ENCODE assay signal across 15 cellular contexts in the genomic region with DNA sequence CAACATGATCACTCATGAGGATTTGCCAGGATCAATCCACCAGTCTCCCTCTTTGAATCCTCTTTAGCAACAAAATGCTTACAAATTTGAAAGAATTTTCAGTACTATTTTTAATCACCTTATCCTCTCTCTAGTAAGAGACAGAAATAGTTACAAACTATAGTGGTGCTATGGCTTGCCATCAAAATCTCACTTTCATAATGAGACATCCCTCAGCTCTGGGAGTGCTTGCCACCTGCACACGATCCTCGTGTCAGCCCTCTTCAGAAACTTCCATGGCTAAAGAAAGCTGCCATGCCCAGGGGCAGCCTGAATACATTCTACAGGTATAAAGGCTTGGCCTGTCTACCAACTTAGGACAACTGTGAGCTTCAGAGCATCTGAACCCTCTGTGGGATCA. TPM values are rescaled to one million over a fixed set of nuclear protein-coding genes. Genes with fewer than 3 reads are reported as not detected.
DNase-seq lines count a peak whose midpoint lies in the region; ATAC-seq and TF ChIP-seq lines count a peak whose summit lies in the region.
"Had no signal": no experiment of that assay in that cellular context is flagged by ENCODE, and none has a peak within 500 bp of the region (broad histone marks: within the 10 kb centered on the region; RNA-seq: fewer than 3 reads in every experiment).

No MANE protein-coding gene starts in this region.

- H3K4me3 Mint-ChIP-seq in neural progenitor cell, result no peak overlapping the region
- H3K4me3 Mint-ChIP-seq: activated CD8-positive, alpha-beta T cell treated with anti-CD3 and anti-CD28 coated beads, Interleukin-2, amount 10 ng/mL, durations not matched to agents 7 days and 5 days; activated naive CD8-positive, alpha-beta T cell treated with anti-CD3 and anti-CD28 coated beads, Interleukin-2, amount 10 ng/mL, durations not matched to agents 7 days and 5 days; memory B cell had no signal

- no peaks in the 10 kb centered on the region for H3K27me3 Mint-ChIP-seq in neural progenitor cell (ENCODE audit: insufficient read depth, low read depth)

- TF ChIP-seq CTCF in PC-3 (conservative IDR thresholded peaks at IDR 0.05; ENCODE audit: low read depth, low read length), result no peak
- TF ChIP-seq CTCF in neural progenitor cell (IDR thresholded peaks at IDR 0.05), result no peak

- no peak overlapping the region for H3K4me3 ChIP-seq in PC-3 (ENCODE audit: low read length)
- H3K4me3 ChIP-seq in neural progenitor cell, result no peak overlapping the region
- H3K4me3 ChIP-seq: esophagus squamous epithelium had no signal

- intact Hi-C loops in PC-3 (cut with micrococcal nuclease), result loop anchor here (10.0 kb wide), 1 partner anchor 385 kb away; no protein-coding TSS in a partner anchor

- H3K4me2 ChIP-seq in PC-3 (ENCODE audit: low read length), result no peak overlapping the region
- no peak overlapping the region for H3K4me2 ChIP-seq in neural progenitor cell

- BruUV-seq in PC-3 (replicated peaks; lab: Mats Ljungman, UMichigan), result no TSS peak

- H3F3A ChIP-seq in PC-3 (ENCODE audit: low read length, unreplicated experiment), result no peaks in the 10 kb centered on the region
- H3F3A ChIP-seq in neural progenitor cell (ENCODE audit: low read depth), result peaks cover 3% of the 10 kb centered on the region

- H3K9me3 ChIP-seq in PC-3 (ENCODE audit: low read length) (no peaks in the 10 kb centered on the region), neural progenitor cell (ENCODE audit: low read depth) (no peaks in the 10 kb centered on the region)

- DNase-seq in PC-3, result no peak
- DNase-seq in 8988T, result no peak
- DNase-seq in neural progenitor cell (ENCODE audit: low spot score), result no peak
- DNase-seq in NCI-H187 (lab: John Stamatoyannopoulos, UW), result no peak
- DNase-seq: activated CD8-positive, alpha-beta T cell treated with anti-CD3 and anti-CD28 coated beads, Interleukin-2, amount 10 ng/mL, durations not matched to agents 7 days and 5 days; activated naive CD8-positive, alpha-beta T cell treated with anti-CD3 and anti-CD28 coated beads, Interleukin-2, amount 10 ng/mL, durations not matched to agents 7 days and 5 days; esophagus squamous epithelium; NCI-H1048; posterior cingulate gyrus had no signal

- H3K9ac ChIP-seq in PC-3 (ENCODE audit: low read length), result no peak overlapping the region
- H3K9ac ChIP-seq in neural progenitor cell, result no peak overlapping the region

- H3K36me3 ChIP-seq in PC-3 (ENCODE audit: low read depth, low read length) (no peaks in the 10 kb centered on the region), neural progenitor cell (no peaks in the 10 kb centered on the region)
- H3K36me3 ChIP-seq: esophagus squamous epithelium had no signal

- POLR2A ChIA-PET in PC-3 (lab: Charles Lee; ENCODE audit: unreplicated experiment), result no interaction called here

- no peaks in the 10 kb centered on the region for H3K36me3 Mint-ChIP-seq in neural progenitor cell

- peaks cover 2% of the 10 kb centered on the region for H3K4me1 Mint-ChIP-seq in neural progenitor cell

- H2AFZ ChIP-seq in PC-3 (ENCODE audit: low read length) (no peak overlapping the region), neural progenitor cell (replicated peaks) (no peak overlapping the region)

- CTCF ChIA-PET in PC-3 (lab: Charles Lee), result no interaction called here

- H3K4me1 ChIP-seq in PC-3 (ENCODE audit: insufficient read depth, low read length) (peaks cover 6% of the 10 kb centered on the region), neural progenitor cell (no peaks in the 10 kb centered on the region)

- H3K9me2 ChIP-seq in PC-3 (replicated peaks; ENCODE audit: low read length), result no peaks in the 10 kb centered on the region

- H3K79me2 ChIP-seq in PC-3 (ENCODE audit: low read length) (peaks cover under 1% of the 10 kb centered on the region; the same call in 1 of the 2 replicates), neural progenitor cell (ENCODE audit: low read depth) (peaks cover 3% of the 10 kb centered on the region)

- H4K20me1 ChIP-seq in PC-3 (ENCODE audit: low read length) (no peaks in the 10 kb centered on the region), neural progenitor cell (ENCODE audit: low read depth) (no peaks in the 10 kb centered on the region)

- H3K27me3 ChIP-seq in PC-3 (ENCODE audit: low read length) (no peaks in the 10 kb centered on the region), neural progenitor cell (no peaks in the 10 kb centered on the region)
- H3K27me3 ChIP-seq: esophagus squamous epithelium had no signal

- H3K27ac ChIP-seq in PC-3 (ENCODE audit: low read length) (no peak overlapping the region), neural progenitor cell (no peak overlapping the region)
- H3K27ac ChIP-seq: C4-2B, esophagus squamous epithelium had no signal

- H3K27ac Mint-ChIP-seq in neural progenitor cell, result no peak overlapping the region
- H3K27ac Mint-ChIP-seq: activated CD8-positive, alpha-beta T cell treated with anti-CD3 and anti-CD28 coated beads, Interleukin-2, amount 10 ng/mL, durations not matched to agents 7 days and 5 days; activated naive CD8-positive, alpha-beta T cell treated with anti-CD3 and anti-CD28 coated beads, Interleukin-2, amount 10 ng/mL, durations not matched to agents 7 days and 5 days; memory B cell had no signal

- ATAC-seq in GM18508 (IDR thresholded peaks at IDR 0.05; ENCODE audit: insufficient read depth, unreplicated experiment) (peak; percentile 41), GM19351 (IDR thresholded peaks at IDR 0.05; ENCODE audit: unreplicated experiment) (peak; percentile 41), HG02678 (IDR thresholded peaks at IDR 0.05; ENCODE audit: unreplicated experiment) (peak; percentile 46), HG03432 (IDR thresholded peaks at IDR 0.05; ENCODE audit: unreplicated experiment) (peak; percentile 68), PC-3 (no peak)
- ATAC-seq: activated CD8-positive, alpha-beta T cell treated with anti-CD3 and anti-CD28 coated beads, Interleukin-2, amount 10 ng/mL, durations not matched to agents 7 days and 5 days had no signal

- H3K9me3 Mint-ChIP-seq in neural progenitor cell, result peaks cover 11% of the 10 kb centered on the region

RNA-seq across cellular contexts. Expression of a gene that starts 5.1 kb away (rescaled TPM):
- 201 and 229 TPM in 2 replicates for total RNA-seq in PC-3 (2014; rRNA removed)
- 275 and 410 TPM in 2 replicates for total RNA-seq in neural progenitor cell (ENCODE audit: low replicate concordance)
